Comparison of ENCODE assay signal across 20 cellular contexts in the genomic region with DNA sequence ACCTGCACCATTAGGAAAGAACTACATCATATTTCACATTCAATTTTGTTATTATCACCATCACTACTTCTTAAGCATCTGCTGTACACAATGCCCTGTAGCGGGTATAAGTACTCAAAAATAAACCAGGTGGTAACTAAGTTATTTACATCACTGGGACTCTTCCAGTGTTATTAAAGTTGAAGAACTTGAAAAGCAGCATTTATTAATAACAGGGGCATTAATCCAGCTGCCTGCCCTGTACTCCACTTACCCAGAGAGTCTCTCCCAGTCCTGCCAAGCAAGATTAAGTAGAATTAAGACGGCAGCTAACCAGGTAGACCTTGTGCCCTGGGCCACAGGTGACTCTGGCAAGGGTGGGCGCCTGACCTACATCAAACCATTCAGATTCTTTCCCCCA.
"Had no signal": no experiment of that assay in that cellular context is flagged by ENCODE, and none has a peak within 500 bp of the region (broad histone marks: within the 10 kb centered on the region; RNA-seq: fewer than 3 reads in every experiment).

No MANE protein-coding gene starts in this region.

- H3K4me3 Mint-ChIP-seq: effector memory CD8-positive, alpha-beta T cell; memory B cell; natural killer cell; neural progenitor cell; stimulated activated naive B cell treated with anti-CD40 and anti-IgM and Interleukin-4, amounts not matched to agents 10 μg/mL and 1 μg/mL and 100 μg/mL, for 72 hours; stimulated activated naive CD8-positive, alpha-beta T cell treated with anti-CD3 and anti-CD28 coated beads, Interleukin-15, Interleukin-2, amounts not matched to agents 100 ng/mL and 50 ng/mL, for 24 hours had no signal

- H3K27ac ChIP-seq: gastrocnemius medialis, neural progenitor cell, parathyroid adenoma, right lobe of liver, thoracic aorta, tibial nerve, upper lobe of right lung, uterus had no signal

- ATAC-seq: effector memory CD8-positive, alpha-beta T cell; gastrocnemius medialis; natural killer cell; right lobe of liver; stimulated activated naive B cell treated with anti-CD40 and anti-IgM and Interleukin-4, amounts not matched to agents 10 μg/mL and 1 μg/mL and 100 μg/mL, for 72 hours; upper lobe of right lung had no signal

- H3K36me3 Mint-ChIP-seq: natural killer cell, neural progenitor cell had no signal

- H3K27ac Mint-ChIP-seq: effector memory CD8-positive, alpha-beta T cell; memory B cell; natural killer cell; neural progenitor cell; progenitor cell of endocrine pancreas; stimulated activated naive B cell treated with anti-CD40 and anti-IgM and Interleukin-4, amounts not matched to agents 10 μg/mL and 1 μg/mL and 100 μg/mL, for 72 hours; stimulated activated naive CD8-positive, alpha-beta T cell treated with anti-CD3 and anti-CD28 coated beads, Interleukin-15, Interleukin-2, amounts not matched to agents 100 ng/mL and 50 ng/mL, for 24 hours had no signal

- DNase-seq: cortex of kidney; effector memory CD8-positive, alpha-beta T cell; erythroblast; gastrocnemius medialis; head of caudate nucleus; natural killer cell; right lobe of liver; small intestine; stimulated activated CD4-positive, alpha-beta T cell treated with anti-CD3 and anti-CD28 coated beads, Interleukin-15, amount 100 ng/mL, for 24 hours; stimulated activated CD4-positive, alpha-beta T cell treated with anti-CD3 and anti-CD28 coated beads, Interleukin-2, amount 100 ng/mL, for 48 hours; stimulated activated naive B cell treated with anti-CD40 and anti-IgM and Interleukin-4, amounts not matched to agents 10 μg/mL and 1 μg/mL and 100 μg/mL, for 72 hours; upper lobe of right lung; uterus had no signal

- H3K9me3 Mint-ChIP-seq: memory B cell, natural killer cell had no signal

- H3K27me3 Mint-ChIP-seq: effector memory CD8-positive, alpha-beta T cell; memory B cell; progenitor cell of endocrine pancreas; stimulated activated naive B cell treated with anti-CD40 and anti-IgM and Interleukin-4, amounts not matched to agents 10 μg/mL and 1 μg/mL and 100 μg/mL, for 72 hours; stimulated activated naive CD8-positive, alpha-beta T cell treated with anti-CD3 and anti-CD28 coated beads, Interleukin-15, Interleukin-2, amounts not matched to agents 100 ng/mL and 50 ng/mL, for 24 hours had no signal
